11 cellular contexts compared by ENCODE assay signal in the genomic region with DNA sequence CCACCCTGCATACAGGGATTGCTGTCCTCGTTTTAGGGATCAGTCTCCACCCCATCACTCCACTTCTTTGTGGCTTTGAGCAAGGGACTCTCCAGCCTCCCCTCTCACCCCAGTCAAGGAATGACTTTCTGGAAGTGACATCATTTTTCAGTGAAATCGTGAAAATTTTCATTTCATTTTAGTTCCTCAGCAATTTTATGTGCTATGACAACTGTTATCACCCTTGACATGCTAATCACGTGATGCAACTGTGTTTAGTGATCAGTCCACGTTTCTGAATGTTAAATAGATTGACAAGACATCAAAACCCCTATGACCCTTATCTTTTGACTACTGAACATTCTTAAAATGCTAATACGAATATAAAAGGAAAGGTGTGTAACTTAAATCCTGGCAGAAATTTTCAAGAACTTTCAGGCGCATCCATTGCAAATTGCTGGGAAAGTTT. TPM values are rescaled to one million over a fixed set of nuclear protein-coding genes. Genes with fewer than 3 reads are reported as not detected.
A peak's percentile ranks its signal among the peaks of the same experiment; 100 is the strongest.
DNase-seq lines count a peak whose midpoint lies in the region; ATAC-seq and TF ChIP-seq lines count a peak whose summit lies in the region.
"Had no signal": no experiment of that assay in that cellular context is flagged by ENCODE, and none has a peak within 500 bp of the region (broad histone marks: within the 10 kb centered on the region; RNA-seq: fewer than 3 reads in every experiment).

No MANE protein-coding gene starts in this region.

- ATAC-seq in GM21390 (IDR thresholded peaks at IDR 0.05; ENCODE audit: unreplicated experiment) (no peak), GM18505 (IDR thresholded peaks at IDR 0.05; ENCODE audit: unreplicated experiment) (no peak)

- H3K9me3 Mint-ChIP-seq in activated T-helper 2 cell treated with anti-CD3 and anti-CD28 coated beads, Interferon-gamma antibody, Interleukin-2, Interleukin-4, amounts not matched to agents 10 μg/mL and 5 μg/mL and 100 μg/mL, durations not matched to agents 14 hours and 24 hours and 36 hours, result peaks cover 21% of the 10 kb centered on the region

- POLR2A ChIA-PET in A673 (lab: Charles Lee; ENCODE audit: low non-redundant PET), result no interaction called here

- H3K36me3 ChIP-seq in A673 (ENCODE audit: insufficient read depth, low read length, poor library complexity, severe bottlenecking) (no peaks in the 10 kb centered on the region), ES-I3 (ENCODE audit: insufficient read depth, low read length) (no peaks in the 10 kb centered on the region), mesodermal cell (ENCODE audit: control insufficient read depth, insufficient read depth, low read length) (no peaks in the 10 kb centered on the region)
- H3K36me3 ChIP-seq: SJSA1, thoracic aorta had no signal

- H3K4me1 ChIP-seq in A673 (ENCODE audit: insufficient read depth, low read length, poor library complexity, severe bottlenecking), result peaks cover 11% of the 10 kb centered on the region
- H3K4me1 ChIP-seq in ES-I3 (ENCODE audit: insufficient read depth, low read length), result peaks cover 4% of the 10 kb centered on the region
- H3K4me1 ChIP-seq in mesodermal cell (ENCODE audit: control insufficient read depth, insufficient read depth, low read length, poor library complexity, severe bottlenecking), result no peaks in the 10 kb centered on the region
- H3K4me1 ChIP-seq: SJSA1 had no signal

- H3K27me3 ChIP-seq in A673 (replicated peaks; ENCODE audit: insufficient read depth, low read depth, low read length, poor library complexity), result no peaks in the 10 kb centered on the region

- no peak overlapping the region for H3K4me3 Mint-ChIP-seq in activated T-helper 2 cell treated with anti-CD3 and anti-CD28 coated beads, Interferon-gamma antibody, Interleukin-2, Interleukin-4, amounts not matched to agents 10 μg/mL and 5 μg/mL and 100 μg/mL, durations not matched to agents 14 hours and 24 hours and 36 hours (ENCODE audit: low read depth)

- H3K36me3 Mint-ChIP-seq in activated T-helper 2 cell treated with anti-CD3 and anti-CD28 coated beads, Interferon-gamma antibody, Interleukin-2, Interleukin-4, amounts not matched to agents 10 μg/mL and 5 μg/mL and 100 μg/mL, durations not matched to agents 14 hours and 24 hours and 36 hours (ENCODE audit: low read depth), result peaks cover 5% of the 10 kb centered on the region

- peaks cover 14% of the 10 kb centered on the region for H3K4me1 Mint-ChIP-seq in activated T-helper 2 cell treated with anti-CD3 and anti-CD28 coated beads, Interferon-gamma antibody, Interleukin-2, Interleukin-4, amounts not matched to agents 10 μg/mL and 5 μg/mL and 100 μg/mL, durations not matched to agents 14 hours and 24 hours and 36 hours (ENCODE audit: low read depth)

- H3K27ac ChIP-seq in A673 (ENCODE audit: low read depth, low read length, poor library complexity, severe bottlenecking) (peak overlapping the region; percentile 83), mesodermal cell (ENCODE audit: low read depth, low read length, severe bottlenecking) (no peak overlapping the region)
- H3K27ac ChIP-seq: SJSA1, thoracic aorta had no signal

- peak overlapping the region; percentile 12 for H3K27ac Mint-ChIP-seq in activated T-helper 2 cell treated with anti-CD3 and anti-CD28 coated beads, Interferon-gamma antibody, Interleukin-2, Interleukin-4, amounts not matched to agents 10 μg/mL and 5 μg/mL and 100 μg/mL, durations not matched to agents 14 hours and 24 hours and 36 hours

- CTCF ChIA-PET in A673 (lab: Charles Lee), result no interaction called here

- WGBS in mesodermal cell (ENCODE audit: insufficient coverage in 2 of 2), 2 experiments, result 73 to 78% methylated on average over 4 of the region's 6 CpGs

- H3K4me3 ChIP-seq in A673 (ENCODE audit: low read depth, low read length, poor library complexity, severe bottlenecking), result peak overlapping the region; percentile 64
- peak overlapping the region; percentile 27 for H3K4me3 ChIP-seq in mesodermal cell (ENCODE audit: extremely low read depth, insufficient read depth, low read length, poor library complexity, severe bottlenecking)
- H3K4me3 ChIP-seq: SJSA1 had no signal

- intact Hi-C loops in A673 (cut with micrococcal nuclease; ENCODE audit: unreplicated experiment), result no loop called here
- intact Hi-C loops in activated T-helper 2 cell treated with anti-CD3 and anti-CD28 coated beads, Interferon-gamma antibody, Interleukin-2, Interleukin-4, amounts not matched to agents 10 μg/mL and 5 μg/mL and 100 μg/mL, durations not matched to agents 14 hours and 24 hours and 36 hours (cut with micrococcal nuclease), result no loop called here

- H3K9me3 ChIP-seq in A673 (ENCODE audit: low read depth, low read length, poor library complexity, severe bottlenecking) (no peaks in the 10 kb centered on the region), ES-I3 (ENCODE audit: control insufficient read depth, insufficient read depth, low read length) (no peaks in the 10 kb centered on the region), mesodermal cell (ENCODE audit: control insufficient read depth, low read length) (peaks cover 25% of the 10 kb centered on the region)

- TF ChIP-seq CTCF in A673 (conservative IDR thresholded peaks at IDR 0.05; ENCODE audit: low read depth, low read length), result no peak

- peak overlapping the region; percentile 83 for H3K9ac ChIP-seq in ES-I3 (ENCODE audit: low read depth, low read length)

- DNase-seq in A673 (ENCODE audit: low spot score), result no peak
- DNase-seq in activated T-helper 2 cell treated with anti-CD3 and anti-CD28 coated beads, Interferon-gamma antibody, Interleukin-2, Interleukin-4, amounts not matched to agents 10 μg/mL and 5 μg/mL and 100 μg/mL, durations not matched to agents 14 hours and 24 hours and 36 hours (ENCODE audit: low spot score), result no peak
- no peak for DNase-seq in islet precursor cell
- no peak for DNase-seq in NCI-H1105 (lab: John Stamatoyannopoulos, UW)

- TSS peak; percentile 81 for BruUV-seq in A673 (replicated peaks; lab: Mats Ljungman, UMichigan)

- peaks cover 18% of the 10 kb centered on the region for H3K27me3 Mint-ChIP-seq in activated T-helper 2 cell treated with anti-CD3 and anti-CD28 coated beads, Interferon-gamma antibody, Interleukin-2, Interleukin-4, amounts not matched to agents 10 μg/mL and 5 μg/mL and 100 μg/mL, durations not matched to agents 14 hours and 24 hours and 36 hours (ENCODE audit: low read depth)

- TF ChIP-seq POLR2A in GM18505 (IDR thresholded peaks at IDR 0.05; ENCODE audit: borderline replicate concordance, extremely low read depth, insufficient read depth, insufficient read length), result no peak

RNA-seq across cellular contexts. Expression of gene C19orf81, which starts 8.0 kb away (rescaled TPM):
- total RNA-seq in A673 (2021), result 6.2 and 10.5 TPM in 2 replicates
- total RNA-seq in activated T-helper 2 cell treated with anti-CD3 and anti-CD28 coated beads, Interferon-gamma antibody, Interleukin-2, Interleukin-4, amounts not matched to agents 10 μg/mL and 5 μg/mL and 100 μg/mL, durations not matched to agents 14 hours and 24 hours and 36 hours, result 1.5 TPM in 1 of 2 replicates, not detected in the other
- polyA plus RNA-seq in mesodermal cell (2013, experiment 1 of 2), result 1.6 TPM
- polyA plus RNA-seq in mesodermal cell (2013, experiment 2 of 2), result 0.86 TPM
- total RNA-seq: fibroblast of lung, SJSA1, thoracic aorta had no signal
- polyA plus RNA-seq: fibroblast of lung had no signal

RNA-seq across cellular contexts. Expression of gene SYT3, which starts 17.6 kb away (rescaled TPM):
- 1.8 and 2.0 TPM in 2 replicates for total RNA-seq in A673 (2021)
- 0.07 TPM in 1 of 2 replicates, not detected in the other for total RNA-seq in activated T-helper 2 cell treated with anti-CD3 and anti-CD28 coated beads, Interferon-gamma antibody, Interleukin-2, Interleukin-4, amounts not matched to agents 10 μg/mL and 5 μg/mL and 100 μg/mL, durations not matched to agents 14 hours and 24 hours and 36 hours
- 1.1 TPM for polyA plus RNA-seq in mesodermal cell (2013, experiment 1 of 2)
- 0.61 TPM for polyA plus RNA-seq in mesodermal cell (2013, experiment 2 of 2)
- total RNA-seq: fibroblast of lung, SJSA1, thoracic aorta had no signal
- polyA plus RNA-seq: fibroblast of lung had no signal
